In the genomic region with DNA sequence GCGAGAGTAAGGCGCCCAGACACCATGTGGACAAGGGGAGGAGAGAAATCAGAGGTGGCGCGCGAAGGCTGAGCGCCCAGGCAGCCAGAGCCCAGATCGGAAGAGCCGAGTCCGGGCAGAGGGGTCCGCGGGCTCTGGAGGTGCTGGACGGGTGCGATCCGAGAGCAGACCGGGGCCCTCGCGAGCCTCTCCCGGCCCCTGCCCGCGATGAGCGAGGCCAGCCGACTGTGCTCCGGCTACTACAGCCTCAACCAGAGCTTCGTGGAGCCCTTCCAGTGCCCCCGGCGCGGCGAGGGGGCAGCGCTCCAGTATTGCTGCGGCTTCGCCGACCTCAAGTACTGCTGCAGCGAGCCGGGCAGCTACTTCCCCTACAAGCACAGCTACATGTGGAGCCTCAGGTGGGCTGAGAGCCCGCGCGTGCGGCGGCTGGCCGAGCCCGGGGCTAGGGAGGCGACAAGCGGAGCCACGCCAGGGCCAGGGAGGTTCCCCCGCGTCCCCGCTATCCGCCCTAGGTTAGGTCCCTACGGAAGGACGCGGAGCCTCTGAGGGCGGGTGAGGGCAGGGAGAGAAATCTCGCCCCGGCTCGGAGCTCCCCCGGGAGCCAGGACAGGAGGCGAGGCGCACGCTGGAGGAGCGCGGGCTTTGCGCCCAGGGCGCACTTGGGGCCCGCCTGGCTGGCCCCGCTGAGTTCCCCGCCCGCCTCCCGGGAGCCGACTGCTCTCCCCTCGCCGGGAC, we compare ENCODE assay signal across 1 cellular context.
TF ChIP-seq lines count a peak whose summit lies in the region.

A gene (plus strand): TSS at position 87 of the 735 bp plus-strand sequence. CDS start 121 bp downstream, at position 208.

TF ChIP-seq in HEK293, 187 proteins besides CTCF, POLR2A, EP300 and RAD21 (continued from another document):
- TF ChIP-seq ZNF354C (tag by site-specific recombination; IDR thresholded peaks at IDR 0.05; ENCODE audit: borderline replicate concordance, low read depth) (no peak), ZNF155 (tag by site-specific recombination; IDR thresholded peaks at IDR 0.05) (no peak), ZNF112 (tag by site-specific recombination; IDR thresholded peaks at IDR 0.05) (no peak), ZNF223 (tag by site-specific recombination; IDR thresholded peaks at IDR 0.05) (no peak), ZNF610 (tag by site-specific recombination; IDR thresholded peaks at IDR 0.05; ENCODE audit: borderline replicate concordance) (no peak)
- TF ChIP-seq, protein P1, sequence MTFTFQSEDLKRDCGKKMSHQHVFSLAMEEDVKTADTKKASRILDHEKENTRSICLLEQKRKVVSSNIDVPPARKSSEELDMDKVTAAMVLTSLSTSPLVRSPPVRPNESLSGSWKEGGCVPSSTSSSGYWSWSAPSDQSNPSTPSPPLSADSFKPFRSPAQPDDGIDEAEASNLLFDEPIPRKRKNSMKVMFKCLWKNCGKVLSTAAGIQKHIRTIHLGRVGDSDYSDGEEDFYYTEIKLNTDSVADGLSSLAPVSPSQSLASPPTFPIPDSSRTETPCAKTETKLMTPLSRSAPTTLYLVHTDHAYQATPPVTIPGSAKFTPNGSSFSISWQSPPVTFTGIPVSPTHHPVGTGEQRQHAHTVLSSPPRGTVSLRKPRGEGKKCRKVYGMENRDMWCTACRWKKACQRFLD (tag by site-specific recombination; IDR thresholded peaks at IDR 0.05), result no peak
